In genomic region chr2:12210016-12210933, GRCh38 we compare ENCODE assay signal across 27 cellular contexts.
"Had no signal": no experiment of that assay in that cellular context is flagged by ENCODE, and none has a peak within 500 bp of the region (broad histone marks: within the 10 kb centered on the region; RNA-seq: fewer than 3 reads in every experiment).

No MANE protein-coding gene starts in this region.

- H3K9ac ChIP-seq: neural progenitor cell had no signal

- H2AFZ ChIP-seq: neural progenitor cell had no signal

- H3K4me1 ChIP-seq: left lung, lower lobe of right lung, neural progenitor cell, right atrium auricular region, right lobe of liver, suprapubic skin, tibial nerve, upper lobe of left lung, vagina had no signal

- H3K36me3 Mint-ChIP-seq: naive thymus-derived CD8-positive, alpha-beta T cell; neural progenitor cell had no signal

- H3K4me2 ChIP-seq: neural progenitor cell, smooth muscle cell had no signal

- H3K4me3 ChIP-seq: left lung, lower lobe of right lung, neural progenitor cell, right atrium auricular region, right lobe of liver, smooth muscle cell, suprapubic skin, tibial nerve, upper lobe of left lung, vagina had no signal

- DNase-seq: hypothalamus; immature natural killer cell; kidney; left colon; lower lobe of right lung; mammary epithelial cell; mesenchymal stem cell; naive thymus-derived CD8-positive, alpha-beta T cell; occipital lobe; right lobe of liver; stimulated activated CD4-positive, alpha-beta T cell treated with anti-CD3 and anti-CD28 coated beads, Interleukin-12 subunit alpha, Interleukin-12 subunit beta, amount 100 ng/mL, for 4 hours; stimulated activated CD4-positive, alpha-beta T cell treated with anti-CD3 and anti-CD28 coated beads, Interleukin-15, amount 100 ng/mL, for 24 hours; stimulated activated CD4-positive, alpha-beta T cell treated with anti-CD3 and anti-CD28 coated beads, Interleukin-2, amount 100 ng/mL, for 24 hours; stimulated activated CD4-positive, alpha-beta T cell treated with anti-CD3 and anti-CD28 coated beads, Interleukin-4, amount 100 ng/mL, for 1 hour; stimulated activated naive CD4-positive, alpha-beta T cell had no signal

- ATAC-seq: left colon; left lung; lower lobe of right lung; naive thymus-derived CD8-positive, alpha-beta T cell; right lobe of liver had no signal

- H3K9me3 ChIP-seq: lower lobe of right lung, right atrium auricular region, right lobe of liver, suprapubic skin, tibial nerve, upper lobe of left lung, vagina had no signal

- H3K4me1 Mint-ChIP-seq: immature natural killer cell; naive thymus-derived CD8-positive, alpha-beta T cell had no signal

- H3K4me3 Mint-ChIP-seq: immature natural killer cell; naive thymus-derived CD8-positive, alpha-beta T cell; nephron; neural progenitor cell; stimulated activated naive CD8-positive, alpha-beta T cell treated with anti-CD3 and anti-CD28 coated beads, Interleukin-15, Interleukin-2, amounts not matched to agents 100 ng/mL and 50 ng/mL, for 24 hours had no signal

- H3K27ac Mint-ChIP-seq: immature natural killer cell; naive thymus-derived CD8-positive, alpha-beta T cell; progenitor cell of endocrine pancreas; stimulated activated naive CD8-positive, alpha-beta T cell treated with anti-CD3 and anti-CD28 coated beads, Interleukin-15, Interleukin-2, amounts not matched to agents 100 ng/mL and 50 ng/mL, for 24 hours had no signal

- H3K27me3 ChIP-seq: left lung, neural progenitor cell, neutrophil, right atrium auricular region, right lobe of liver, suprapubic skin, tibial nerve, upper lobe of left lung, vagina had no signal

- H3K27me3 Mint-ChIP-seq: naive thymus-derived CD8-positive, alpha-beta T cell; progenitor cell of endocrine pancreas; stimulated activated naive CD8-positive, alpha-beta T cell treated with anti-CD3 and anti-CD28 coated beads, Interleukin-15, Interleukin-2, amounts not matched to agents 100 ng/mL and 50 ng/mL, for 24 hours had no signal

- H3K27ac ChIP-seq: left lung, lower lobe of right lung, neural progenitor cell, neutrophil, right atrium auricular region, right lobe of liver, suprapubic skin, tibial nerve, upper lobe of left lung, vagina had no signal

- H3K36me3 ChIP-seq: left lung, lower lobe of right lung, neural progenitor cell, neutrophil, right atrium auricular region, right lobe of liver, suprapubic skin, tibial nerve, upper lobe of left lung, vagina had no signal

- H3K9me3 Mint-ChIP-seq: nephron had no signal
